Comparison of ENCODE assay signal across 22 cellular contexts in the genomic region with DNA sequence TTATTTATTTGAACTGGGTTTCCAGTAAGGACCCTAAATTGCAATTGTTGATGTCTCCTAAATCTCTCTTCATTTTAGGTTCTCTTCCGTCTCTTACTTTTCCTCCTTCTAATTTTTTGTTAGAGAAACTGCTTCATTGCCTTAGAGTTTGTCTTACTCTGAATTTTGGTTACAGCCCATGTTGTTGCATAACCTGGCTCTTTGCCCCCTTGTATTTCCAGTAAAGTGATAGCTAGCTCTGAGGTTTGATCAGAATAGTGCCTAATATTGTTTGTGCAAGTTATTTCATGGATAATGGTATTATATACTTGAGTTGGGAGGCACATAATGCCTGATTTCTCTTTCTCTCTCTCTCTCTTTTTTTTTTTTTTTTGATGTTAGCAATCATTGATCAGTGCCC.
DNase-seq lines count a peak whose midpoint lies in the region; ATAC-seq and TF ChIP-seq lines count a peak whose summit lies in the region.
"Had no signal": no experiment of that assay in that cellular context is flagged by ENCODE, and none has a peak within 500 bp of the region (broad histone marks: within the 10 kb centered on the region; RNA-seq: fewer than 3 reads in every experiment).

No MANE protein-coding gene starts in this region.

- ATAC-seq in stimulated activated naive CD8-positive, alpha-beta T cell treated with anti-CD3 and anti-CD28 coated beads, Interleukin-15, amount 100 ng/mL, for 72 hours: no peak
- ATAC-seq in activated CD8-positive, alpha-beta T cell treated with anti-CD3 and anti-CD28 coated beads for 36 hours: no peak
- no peak for ATAC-seq in memory B cell (ENCODE audit: low read depth)

- CTCF ChIA-PET in activated CD8-positive, alpha-beta T cell treated with anti-CD3 and anti-CD28 coated beads for 36 hours (lab: Charles Lee): no interaction called here
- CTCF ChIA-PET in activated naive CD4-positive, alpha-beta T cell treated with anti-CD3 and anti-CD28 coated beads, Interleukin-2, amount 10 ng/mL, durations not matched to agents 7 days and 5 days (lab: Charles Lee): no interaction called here

- H3K4me3 ChIP-seq in coronary artery (no peak overlapping the region), dorsolateral prefrontal cortex (no peak overlapping the region)
- H3K4me3 ChIP-seq: cardiac muscle cell, SK-N-MC, smooth muscle cell had no signal

- POLR2A ChIA-PET in activated CD8-positive, alpha-beta T cell treated with anti-CD3 and anti-CD28 coated beads for 36 hours (lab: Charles Lee): no interaction called here

- no peaks in the 10 kb centered on the region for H3K9me3 Mint-ChIP-seq in stimulated activated naive CD8-positive, alpha-beta T cell treated with anti-CD3 and anti-CD28 coated beads, Interleukin-15, Interleukin-2, amounts not matched to agents 100 ng/mL and 50 ng/mL, for 24 hours
- no peaks in the 10 kb centered on the region for H3K9me3 Mint-ChIP-seq in stimulated activated naive CD8-positive, alpha-beta T cell treated with anti-CD3 and anti-CD28 coated beads, Interleukin-15, amount 100 ng/mL, for 72 hours
- H3K9me3 Mint-ChIP-seq in activated CD8-positive, alpha-beta T cell treated with anti-CD3 and anti-CD28 coated beads for 36 hours: no peaks in the 10 kb centered on the region
- no peaks in the 10 kb centered on the region for H3K9me3 Mint-ChIP-seq in memory B cell
- H3K9me3 Mint-ChIP-seq in activated naive CD4-positive, alpha-beta T cell treated with anti-CD3 and anti-CD28 coated beads, Interleukin-2, amount 10 ng/mL, durations not matched to agents 7 days and 5 days: no peaks in the 10 kb centered on the region
- H3K9me3 Mint-ChIP-seq: activated T-cell treated with anti-CD3 and anti-CD28 coated beads, Interleukin-2, amount 50 U/mL, for 24 hours; dendritic cell treated with granulocyte-macrophage colony-stimulating factor and Interleukin-4, amounts not matched to agents 40 ng/mL and 50 ng/mL, for 4 days had no signal

- H3K27ac Mint-ChIP-seq in stimulated activated naive CD8-positive, alpha-beta T cell treated with anti-CD3 and anti-CD28 coated beads, Interleukin-15, Interleukin-2, amounts not matched to agents 100 ng/mL and 50 ng/mL, for 24 hours: peak overlapping the region; percentile 18
- no peak overlapping the region for H3K27ac Mint-ChIP-seq in stimulated activated naive CD8-positive, alpha-beta T cell treated with anti-CD3 and anti-CD28 coated beads, Interleukin-15, amount 100 ng/mL, for 72 hours
- peak overlapping the region; percentile 31 for H3K27ac Mint-ChIP-seq in activated CD8-positive, alpha-beta T cell treated with anti-CD3 and anti-CD28 coated beads for 36 hours
- H3K27ac Mint-ChIP-seq in memory B cell: peak overlapping the region; percentile 89
- no peak overlapping the region for H3K27ac Mint-ChIP-seq in activated naive CD4-positive, alpha-beta T cell treated with anti-CD3 and anti-CD28 coated beads, Interleukin-2, amount 10 ng/mL, durations not matched to agents 7 days and 5 days
- H3K27ac Mint-ChIP-seq: activated T-cell treated with anti-CD3 and anti-CD28 coated beads, Interleukin-2, amount 50 U/mL, for 24 hours; dendritic cell treated with granulocyte-macrophage colony-stimulating factor and Interleukin-4, amounts not matched to agents 40 ng/mL and 50 ng/mL, for 4 days had no signal

- no peak for DNase-seq in stimulated activated naive CD8-positive, alpha-beta T cell treated with anti-CD3 and anti-CD28 coated beads, Interleukin-15, amount 100 ng/mL, for 72 hours
- no peak for DNase-seq in activated CD8-positive, alpha-beta T cell treated with anti-CD3 and anti-CD28 coated beads for 36 hours
- DNase-seq in memory B cell (ENCODE audit: low spot score in 2 of 2) (no peak), coronary artery (ENCODE audit: low spot score) (no peak), dorsolateral prefrontal cortex (no peak)
- no peak for DNase-seq in activated naive CD4-positive, alpha-beta T cell treated with anti-CD3 and anti-CD28 coated beads, Interleukin-2, amount 10 ng/mL, durations not matched to agents 7 days and 5 days
- DNase-seq: activated CD4-positive, CD25-positive, alpha-beta regulatory T cell; activated naive CD4-positive, alpha-beta T cell treated with anti-CD3 and anti-CD28 coated beads, Interleukin-2, amount 50 U/mL, for 16 hours; activated T-cell treated with anti-CD3 and anti-CD28 coated beads, Interleukin-2, amount 50 U/mL, for 24 hours; anterior cingulate cortex; CD4-positive, CD25-positive, alpha-beta regulatory T cell; head of caudate nucleus; NCI-H1417; NCI-H2081; NCI-H226; occipital lobe; stimulated activated CD4-positive, alpha-beta T cell treated with anti-CD3 and anti-CD28 coated beads, Interleukin-2, amount 100 ng/mL, for 24 hours had no signal

- H3K27ac ChIP-seq in coronary artery (no peak overlapping the region), dorsolateral prefrontal cortex (no peak overlapping the region)
- H3K27ac ChIP-seq: cardiac muscle cell, SK-N-MC had no signal

- H3K27me3 ChIP-seq in dorsolateral prefrontal cortex: no peaks in the 10 kb centered on the region
- H3K27me3 ChIP-seq: cardiac muscle cell had no signal

- no peaks in the 10 kb centered on the region for H3K27me3 Mint-ChIP-seq in stimulated activated naive CD8-positive, alpha-beta T cell treated with anti-CD3 and anti-CD28 coated beads, Interleukin-15, Interleukin-2, amounts not matched to agents 100 ng/mL and 50 ng/mL, for 24 hours
- no peaks in the 10 kb centered on the region for H3K27me3 Mint-ChIP-seq in stimulated activated naive CD8-positive, alpha-beta T cell treated with anti-CD3 and anti-CD28 coated beads, Interleukin-15, amount 100 ng/mL, for 72 hours
- H3K27me3 Mint-ChIP-seq in activated CD8-positive, alpha-beta T cell treated with anti-CD3 and anti-CD28 coated beads for 36 hours: no peaks in the 10 kb centered on the region
- H3K27me3 Mint-ChIP-seq in memory B cell: no peaks in the 10 kb centered on the region
- H3K27me3 Mint-ChIP-seq in activated naive CD4-positive, alpha-beta T cell treated with anti-CD3 and anti-CD28 coated beads, Interleukin-2, amount 10 ng/mL, durations not matched to agents 7 days and 5 days: no peaks in the 10 kb centered on the region
- H3K27me3 Mint-ChIP-seq: activated T-cell treated with anti-CD3 and anti-CD28 coated beads, Interleukin-2, amount 50 U/mL, for 24 hours; CD4-positive, CD25-positive, alpha-beta regulatory T cell; dendritic cell treated with granulocyte-macrophage colony-stimulating factor and Interleukin-4, amounts not matched to agents 40 ng/mL and 50 ng/mL, for 4 days had no signal

- peaks cover 61% of the 10 kb centered on the region for H3K4me1 Mint-ChIP-seq in stimulated activated naive CD8-positive, alpha-beta T cell treated with anti-CD3 and anti-CD28 coated beads, Interleukin-15, Interleukin-2, amounts not matched to agents 100 ng/mL and 50 ng/mL, for 24 hours (ENCODE audit: low read depth)
- peaks cover 44% of the 10 kb centered on the region for H3K4me1 Mint-ChIP-seq in stimulated activated naive CD8-positive, alpha-beta T cell treated with anti-CD3 and anti-CD28 coated beads, Interleukin-15, amount 100 ng/mL, for 72 hours
- H3K4me1 Mint-ChIP-seq in activated CD8-positive, alpha-beta T cell treated with anti-CD3 and anti-CD28 coated beads for 36 hours (ENCODE audit: low read depth): peaks cover 54% of the 10 kb centered on the region
- peaks cover 54% of the 10 kb centered on the region for H3K4me1 Mint-ChIP-seq in memory B cell
- peaks cover 30% of the 10 kb centered on the region for H3K4me1 Mint-ChIP-seq in activated naive CD4-positive, alpha-beta T cell treated with anti-CD3 and anti-CD28 coated beads, Interleukin-2, amount 10 ng/mL, durations not matched to agents 7 days and 5 days

- no peak overlapping the region for H3K4me3 Mint-ChIP-seq in stimulated activated naive CD8-positive, alpha-beta T cell treated with anti-CD3 and anti-CD28 coated beads, Interleukin-15, Interleukin-2, amounts not matched to agents 100 ng/mL and 50 ng/mL, for 24 hours
- H3K4me3 Mint-ChIP-seq in stimulated activated naive CD8-positive, alpha-beta T cell treated with anti-CD3 and anti-CD28 coated beads, Interleukin-15, amount 100 ng/mL, for 72 hours: no peak overlapping the region
- no peak overlapping the region for H3K4me3 Mint-ChIP-seq in activated CD8-positive, alpha-beta T cell treated with anti-CD3 and anti-CD28 coated beads for 36 hours
- peak overlapping the region; percentile 46 for H3K4me3 Mint-ChIP-seq in memory B cell
- H3K4me3 Mint-ChIP-seq in activated naive CD4-positive, alpha-beta T cell treated with anti-CD3 and anti-CD28 coated beads, Interleukin-2, amount 10 ng/mL, durations not matched to agents 7 days and 5 days: no peak overlapping the region
- H3K4me3 Mint-ChIP-seq: activated T-cell treated with anti-CD3 and anti-CD28 coated beads, Interleukin-2, amount 50 U/mL, for 24 hours; CD4-positive, CD25-positive, alpha-beta regulatory T cell; dendritic cell treated with granulocyte-macrophage colony-stimulating factor and Interleukin-4, amounts not matched to agents 40 ng/mL and 50 ng/mL, for 4 days had no signal

- intact Hi-C loops in activated CD8-positive, alpha-beta T cell treated with anti-CD3 and anti-CD28 coated beads for 36 hours (cut with micrococcal nuclease): no loop called here
- intact Hi-C loops in dorsolateral prefrontal cortex (cut with DNase I): no loop called here

- no peak for TF ChIP-seq CTCF in activated CD8-positive, alpha-beta T cell treated with anti-CD3 and anti-CD28 coated beads for 36 hours (IDR thresholded peaks at IDR 0.05)
- no peak for TF ChIP-seq CTCF in coronary artery (IDR thresholded peaks at IDR 0.05)
- TF ChIP-seq CTCF in dorsolateral prefrontal cortex (IDR thresholded peaks at IDR 0.05 in 54 of 56, conservative IDR thresholded peaks at IDR 0.05 in 2 of 56; ENCODE audit: low read depth in 1 of 56, partially characterized antibody in 56 of 56): no peak

- peaks cover 65% of the 10 kb centered on the region for H3K36me3 Mint-ChIP-seq in stimulated activated naive CD8-positive, alpha-beta T cell treated with anti-CD3 and anti-CD28 coated beads, Interleukin-15, Interleukin-2, amounts not matched to agents 100 ng/mL and 50 ng/mL, for 24 hours (ENCODE audit: low read depth)
- peaks cover 29% of the 10 kb centered on the region for H3K36me3 Mint-ChIP-seq in activated CD8-positive, alpha-beta T cell treated with anti-CD3 and anti-CD28 coated beads for 36 hours (ENCODE audit: low read depth)
- H3K36me3 Mint-ChIP-seq in memory B cell: peaks cover 40% of the 10 kb centered on the region
- peaks cover 31% of the 10 kb centered on the region for H3K36me3 Mint-ChIP-seq in activated naive CD4-positive, alpha-beta T cell treated with anti-CD3 and anti-CD28 coated beads, Interleukin-2, amount 10 ng/mL, durations not matched to agents 7 days and 5 days

Comparison
In these comparisons a context has a peak if more than half of its experiments do, and no peak if none do; other contexts are left out.
1. H3K27ac Mint-ChIP-seq: peak in stimulated activated naive CD8-positive, alpha-beta T cell treated with anti-CD3 and anti-CD28 coated beads, Interleukin-15, Interleukin-2, amounts not matched to agents 100 ng/mL and 50 ng/mL, for 24 hours (single experiment), activated CD8-positive, alpha-beta T cell treated with anti-CD3 and anti-CD28 coated beads for 36 hours (single experiment) and memory B cell (single experiment); none in stimulated activated naive CD8-positive, alpha-beta T cell treated with anti-CD3 and anti-CD28 coated beads, Interleukin-15, amount 100 ng/mL, for 72 hours (0 of 2) and activated naive CD4-positive, alpha-beta T cell treated with anti-CD3 and anti-CD28 coated beads, Interleukin-2, amount 10 ng/mL, durations not matched to agents 7 days and 5 days (single experiment).